In the genomic region with DNA sequence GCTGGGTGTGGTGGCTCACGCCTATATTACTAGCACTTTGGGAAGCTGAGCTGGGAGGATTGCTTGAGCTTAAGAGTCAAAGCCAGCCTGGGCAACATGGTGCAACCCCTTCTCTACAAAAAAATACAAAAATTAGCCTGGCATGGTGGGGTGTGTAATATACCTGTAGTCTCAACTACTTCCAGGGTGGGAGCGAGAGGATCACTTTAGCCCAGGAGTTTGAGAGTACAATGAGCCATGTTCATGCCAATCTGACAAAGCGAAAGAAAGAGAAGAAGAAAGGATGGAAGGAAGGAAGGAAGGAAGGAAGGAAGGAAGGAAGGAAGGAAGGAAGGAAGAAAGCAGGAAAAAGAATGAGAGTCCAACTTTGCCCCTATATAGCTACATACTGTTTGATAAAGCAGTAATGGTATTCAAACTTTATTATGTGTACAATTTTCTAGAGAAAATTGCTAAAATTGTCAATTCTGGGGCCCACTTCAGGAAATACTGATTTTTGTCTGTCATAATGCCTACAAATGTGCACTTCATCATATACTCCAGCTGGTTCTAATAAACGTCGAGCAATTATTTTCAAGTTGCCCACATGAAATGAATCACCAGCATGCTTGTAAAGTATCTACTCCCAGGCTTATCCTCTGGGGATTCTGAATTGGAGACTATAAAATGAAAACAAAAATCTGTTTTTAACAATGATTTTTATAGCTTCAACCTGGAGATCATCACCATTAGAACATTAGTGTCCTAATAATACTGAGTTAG, we compare ENCODE assay signal across 18 cellular contexts.
DNase-seq lines count a peak whose midpoint lies in the region; TF ChIP-seq lines count a peak whose summit lies in the region.
"Had no signal": no experiment of that assay in that cellular context is flagged by ENCODE, and none has a peak within 500 bp of the region (broad histone marks: within the 10 kb centered on the region; RNA-seq: fewer than 3 reads in every experiment).

No MANE protein-coding gene starts in this region.

- peaks cover 53% of the 10 kb centered on the region for H3K4me1 ChIP-seq in A673 (ENCODE audit: insufficient read depth, low read length, poor library complexity, severe bottlenecking)
- H3K4me1 ChIP-seq: SJSA1 had no signal

- intact Hi-C loops in A673 (cut with micrococcal nuclease; ENCODE audit: unreplicated experiment) = loop anchor here (1.0 to 5.0 kb wide), 3 partner anchors 200 to 1201 kb away; no protein-coding TSS in a partner anchor

- no peaks in the 10 kb centered on the region for H3K27me3 ChIP-seq in A673 (replicated peaks; ENCODE audit: insufficient read depth, low read depth, low read length, poor library complexity)
- H3K27me3 ChIP-seq: BLaER1 treated with 17β-estradiol and CSF1 and Interleukin-3, amounts not matched to agents 10 nM and 100 nM; SJSA1 had no signal

- no peak overlapping the region for H3K4me3 ChIP-seq in A673 (ENCODE audit: low read depth, low read length, poor library complexity, severe bottlenecking)
- H3K4me3 ChIP-seq: BLaER1 treated with 17β-estradiol and CSF1 and Interleukin-3, amounts not matched to agents 10 nM and 100 nM; SJSA1 had no signal

- no peaks in the 10 kb centered on the region for H3K36me3 ChIP-seq in A673 (ENCODE audit: insufficient read depth, low read length, poor library complexity, severe bottlenecking)
- H3K36me3 ChIP-seq: BLaER1 treated with 17β-estradiol and CSF1 and Interleukin-3, amounts not matched to agents 10 nM and 100 nM; SJSA1 had no signal

- H3K9me3 ChIP-seq in A673 (ENCODE audit: low read depth, low read length, poor library complexity, severe bottlenecking) = peaks cover 4% of the 10 kb centered on the region
- H3K9me3 ChIP-seq: BLaER1 treated with 17β-estradiol and CSF1 and Interleukin-3, amounts not matched to agents 10 nM and 100 nM; SJSA1 had no signal

- POLR2A ChIA-PET in A673 (lab: Charles Lee; ENCODE audit: low non-redundant PET) = interaction anchor here (0.6 kb wide), 1 partner anchor 48 kb away, joined by 5 read pairs; no protein-coding TSS in a partner anchor

- peak; percentile 93 for DNase-seq in A673 (ENCODE audit: low spot score)
- peak; percentile 1 for DNase-seq in GM04504 (ENCODE audit: low read depth)
- DNase-seq in brain pericyte (ENCODE audit: low read depth, low spot score) = peak; percentile 18
- DNase-seq in fibroblast of peridontal ligament (ENCODE audit: extremely low read depth) = peak; percentile 60
- DNase-seq in NCI-H82 treated with DMSO at 0.1 percent for 48 hours (lab: John Stamatoyannopoulos, UW; ENCODE audit: unreplicated experiment) = no peak
- no peak for DNase-seq in hepatic stellate cell (ENCODE audit: low spot score)
- DNase-seq in occipital lobe (lab: John Stamatoyannopoulos, UW) = no peak
- DNase-seq: CD8-positive, alpha-beta T cell; DMS79; HFFc6; KBM-7; NCI-H1105; NCI-H2081; NCI-H2227 treated with DMSO at 0.1 percent for 48 hours; NCI-H524; NCI-H82 had no signal

- TF ChIP-seq CTCF in A673 (conservative IDR thresholded peaks at IDR 0.05; ENCODE audit: low read depth, low read length) = no peak

- H3K27ac ChIP-seq in A673 (ENCODE audit: low read depth, low read length, poor library complexity, severe bottlenecking) = peak overlapping the region; percentile 77
- H3K27ac ChIP-seq: BLaER1 treated with 17β-estradiol and CSF1 and Interleukin-3, amounts not matched to agents 10 nM and 100 nM; SJSA1 had no signal

- CTCF ChIA-PET in A673 (lab: Charles Lee) = no interaction called here

- no TSS peak for BruUV-seq in A673 (replicated peaks; lab: Mats Ljungman, UMichigan)

Comparison
In these comparisons a context has a peak if more than half of its experiments do, and no peak if none do; other contexts are left out.
1. DNase-seq: peak in A673 (single experiment), GM04504 (single experiment), brain pericyte (single experiment) and fibroblast of peridontal ligament (single experiment); none in NCI-H82 treated with DMSO at 0.1 percent for 48 hours (single experiment), hepatic stellate cell (single experiment) and occipital lobe (single experiment).